Comparison of ENCODE assay signal across 8 cellular contexts in genomic region chr10:3484306-3485187, GRCh38.
DNase-seq lines count a peak whose midpoint lies in the region; ATAC-seq, FAIRE-seq and TF ChIP-seq lines count a peak whose summit lies in the region.

No MANE protein-coding gene starts in this region.

- H3K4me2 ChIP-seq in GM12878 (ENCODE audit: control insufficient read depth, insufficient read depth) (peak overlapping the region; percentile 82), osteoblast (ENCODE audit: insufficient read depth, low read length) (peak overlapping the region; percentile 53), HepG2 (ENCODE audit: low read depth, low read length) (no peak overlapping the region)

- no peaks in the 10 kb centered on the region for H3K36me3 ChIP-seq in GM12878 (ENCODE audit: control insufficient read depth in 2 of 2, insufficient read depth in 2 of 2, low read length in 1 of 2)
- H3K36me3 ChIP-seq in osteoblast (ENCODE audit: insufficient read depth, low read length) = no peaks in the 10 kb centered on the region
- no peaks in the 10 kb centered on the region for H3K36me3 ChIP-seq in HepG2 (replicated peaks in 1 of 2; ENCODE audit: control insufficient read depth in 1 of 2, insufficient read depth in 2 of 2, low read length in 2 of 2)

- intact Hi-C loops in GM12878 (cut with micrococcal nuclease; ENCODE audit: unreplicated experiment) = no loop called here
- intact Hi-C loops in HepG2 (cut with micrococcal nuclease; ENCODE audit: unreplicated experiment) = no loop called here

- DNase-seq in AG08396 (ENCODE audit: low spot score) = peak; percentile 26
- peak; percentile 53 for DNase-seq in GM12878 (ENCODE audit: low read depth, low spot score)
- DNase-seq in osteoblast (ENCODE audit: insufficient read length, low spot score, missing footprints) = peak; percentile 90
- DNase-seq in omental fat pad (ENCODE audit: low spot score) = no peak
- no peak for DNase-seq in HepG2 (ENCODE audit: low spot score)
- DNase-seq in inferior parietal cortex (ENCODE audit: extremely low spot score) = no peak

- H3K79me2 ChIP-seq in GM12878 (ENCODE audit: control insufficient read depth, insufficient read depth, low read length) = no peaks in the 10 kb centered on the region
- H3K79me2 ChIP-seq in osteoblast (ENCODE audit: insufficient read depth, low read length) = no peaks in the 10 kb centered on the region
- no peaks in the 10 kb centered on the region for H3K79me2 ChIP-seq in HepG2 (ENCODE audit: insufficient read depth, low read length)

- H3K4me1 ChIP-seq in GM12878 (ENCODE audit: control insufficient read depth, insufficient read depth, low read length) (peaks cover 38% of the 10 kb centered on the region), osteoblast (ENCODE audit: insufficient read depth, low read length) (peaks cover 17% of the 10 kb centered on the region), HepG2 (ENCODE audit: insufficient read depth, low read length) (no peaks in the 10 kb centered on the region)

- RAD21 ChIA-PET in GM12878 (lab: Charles Lee; ENCODE audit: unreplicated experiment) = no interaction called here

- H3K27me3 ChIP-seq in GM12878 (replicated peaks in 1 of 2; ENCODE audit: control insufficient read depth in 2 of 2, insufficient read depth in 2 of 2, low read length in 1 of 2) (no peaks in the 10 kb centered on the region), osteoblast (ENCODE audit: insufficient read depth, low read length) (no peaks in the 10 kb centered on the region), HepG2 (ENCODE audit: control insufficient read depth in 1 of 2, insufficient read depth in 2 of 2, low read length in 2 of 2) (peaks cover 4 to 45% of the 10 kb centered on the region in 2 experiments; a peak in 4 of 5 replicates)

- H4K20me1 ChIP-seq in GM12878 (ENCODE audit: control insufficient read depth, insufficient read depth) = no peaks in the 10 kb centered on the region
- H4K20me1 ChIP-seq in osteoblast (ENCODE audit: insufficient read depth, low read length) = no peaks in the 10 kb centered on the region
- no peaks in the 10 kb centered on the region for H4K20me1 ChIP-seq in HepG2 (ENCODE audit: insufficient read depth, low read length)

- H3K9me3 ChIP-seq in GM12878 (replicated peaks; ENCODE audit: control insufficient read depth, insufficient read depth, low read length) (peaks cover 3% of the 10 kb centered on the region; the same call in 2 of the 3 replicates), osteoblast (ENCODE audit: low read depth, low read length) (no peaks in the 10 kb centered on the region), HepG2 (ENCODE audit: low read length) (no peaks in the 10 kb centered on the region)

- H3K27ac ChIP-seq in GM12878 (ENCODE audit: control insufficient read depth, insufficient read depth) (peak overlapping the region; percentile 80), osteoblast (ENCODE audit: low read depth, low read length) (peak overlapping the region; percentile 27), HepG2 (ENCODE audit: extremely low read length, insufficient read depth, low read length) (no peak overlapping the region)

- FAIRE-seq in GM12878 (lab: Jason Lieb, UNC) (no peak), HepG2 (lab: Jason Lieb, UNC) (no peak)

- POLR2A ChIA-PET in GM12878 (lab: Charles Lee) (no interaction called here), HepG2 (lab: Yijun Ruan, JAX) (no interaction called here)

- TF ChIP-seq RAD21 in GM12878 (IDR thresholded peaks at IDR 0.05; ENCODE audit: insufficient read depth, low read depth, low read length) (no peak), HepG2 (CRISPR knock-in tag; IDR thresholded peaks at IDR 0.05) (no peak)

- BruUV-seq in GM12878 (replicated peaks; lab: Mats Ljungman, UMichigan) = no TSS peak
- no TSS peak for BruUV-seq in HepG2 (replicated peaks; lab: Mats Ljungman, UMichigan)

- H2AFZ ChIP-seq in GM12878 (ENCODE audit: control insufficient read depth, low read depth, low read length) (peak overlapping the region; percentile 63), osteoblast (ENCODE audit: low read length) (peak overlapping the region; percentile 84), HepG2 (ENCODE audit: low read length) (no peak overlapping the region)

- SMC1A ChIA-PET in GM12878 (lab: Charles Lee; ENCODE audit: uncharacterized antibody, unreplicated experiment) = no interaction called here

- 25% methylated on average over 22 of the region's 22 CpGs for WGBS in GM12878 (ENCODE audit: insufficient coverage, insufficient replicate concordance, low lambda C conversion rate, missing lambda C conversion rate)
- WGBS in HepG2 (ENCODE audit: low lambda C conversion rate) = 24% methylated on average over 19 of the region's 22 CpGs

- H3K4me3 ChIP-seq in GM12878 (peak overlapping the region; percentile 40; the same call in 1 of the 2 replicates), osteoblast (ENCODE audit: insufficient read depth, low read length) (no peak overlapping the region), HepG2 (replicated peaks in 1 of 3; ENCODE audit: insufficient read depth in 1 of 3, low read depth in 2 of 3, low read length in 3 of 3) (no peak overlapping the region)

- TF ChIP-seq EP300 in GM12878 (IDR thresholded peaks at IDR 0.05; ENCODE audit: borderline replicate concordance in 1 of 2, control insufficient read depth in 1 of 2, low read depth in 2 of 2, low read length in 2 of 2) (no peak), HepG2 (IDR thresholded peaks at IDR 0.05; ENCODE audit: low read depth in 2 of 2, low read length in 2 of 2) (no peak), HepG2 (CRISPR knock-in tag; IDR thresholded peaks at IDR 0.05; ENCODE audit: borderline replicate concordance) (no peak)

- in situ Hi-C loops in GM12878 (cut with MboI) = no loop called here
- in situ Hi-C loops in HepG2 (cut with HindIII; ENCODE audit: extremely low pct_ligation_motif_present, low pct_unique_long_range_greater_than_20kb) = no loop called here

- TF ChIP-seq CTCF in GM12878 (IDR thresholded peaks at IDR 0.05 in 2 of 3, conservative IDR thresholded peaks at IDR 0.05 in 1 of 3; ENCODE audit: control insufficient read depth in 2 of 3, extremely low read depth in 1 of 3, insufficient read depth in 1 of 3, low read depth in 3 of 3, low read length in 3 of 3) = no peak
- TF ChIP-seq CTCF in osteoblast (IDR thresholded peaks at IDR 0.05; ENCODE audit: extremely low read depth, low read depth, low read length) = no peak
- no peak for TF ChIP-seq CTCF in omental fat pad (IDR thresholded peaks at IDR 0.05)
- TF ChIP-seq CTCF in HepG2 (CRISPR knock-in tag; IDR thresholded peaks at IDR 0.05) = no peak

- ATAC-seq in GM19043 (IDR thresholded peaks at IDR 0.05; ENCODE audit: low read depth, unreplicated experiment) = peak; percentile 83
- ATAC-seq in HG03095 (IDR thresholded peaks at IDR 0.05; ENCODE audit: unreplicated experiment) = peak; percentile 69
- 0 out of 3 replicates have a peak, but pooled peaks have one; percentile 31 for ATAC-seq in GM12878
- no peak for ATAC-seq in omental fat pad (ENCODE audit: low FRiP score)
- ATAC-seq in HepG2 = no peak

- CTCF ChIA-PET in GM12878 (lab: Yijun Ruan, JAX) (no interaction called here), HepG2 (lab: Yijun Ruan, JAX; ENCODE audit: low intra/inter-chr PET ratio, low total read pairs) (no interaction called here)

- H3K9ac ChIP-seq in GM12878 (ENCODE audit: control insufficient read depth, insufficient read depth, low read length) (peak overlapping the region; percentile 59), HepG2 (ENCODE audit: insufficient read depth, low read depth, low read length) (no peak overlapping the region)

- TF ChIP-seq POLR2A in GM12878 (IDR thresholded peaks at IDR 0.05; ENCODE audit: low read depth, low read length) = peak; percentile 74
- no peak for TF ChIP-seq POLR2A in HepG2 (IDR thresholded peaks at IDR 0.05; ENCODE audit: insufficient read depth in 1 of 2, low read depth in 2 of 2, low read length in 2 of 2)

TF ChIP-seq in GM12878, 131 proteins besides CTCF, POLR2A, EP300 and RAD21 (continues in another document):
- TF ChIP-seq BCLAF1 (IDR thresholded peaks at IDR 0.05) = no peak

TF ChIP-seq in HepG2, 621 proteins besides CTCF, POLR2A, EP300 and RAD21:
- TF ChIP-seq ZNF121 (CRISPR knock-in tag; IDR thresholded peaks at IDR 0.05) (no peak), ZNF672 (CRISPR knock-in tag; IDR thresholded peaks at IDR 0.05) (no peak), ZNF841 (CRISPR knock-in tag; IDR thresholded peaks at IDR 0.05; ENCODE audit: borderline replicate concordance) (no peak)

Comparison
In these comparisons a context has a peak if more than half of its experiments do, and no peak if none do; other contexts are left out.
1. DNase-seq: peak in AG08396 (single experiment), GM12878 (single experiment) and osteoblast (single experiment); none in omental fat pad (single experiment), HepG2 (single experiment) and inferior parietal cortex (single experiment).
2. ATAC-seq: peak in GM19043 (single experiment), HG03095 (single experiment) and GM12878 (single experiment); none in omental fat pad (single experiment) and HepG2 (single experiment).